ENCODE assay signal across 1 cellular context in the genomic region with DNA sequence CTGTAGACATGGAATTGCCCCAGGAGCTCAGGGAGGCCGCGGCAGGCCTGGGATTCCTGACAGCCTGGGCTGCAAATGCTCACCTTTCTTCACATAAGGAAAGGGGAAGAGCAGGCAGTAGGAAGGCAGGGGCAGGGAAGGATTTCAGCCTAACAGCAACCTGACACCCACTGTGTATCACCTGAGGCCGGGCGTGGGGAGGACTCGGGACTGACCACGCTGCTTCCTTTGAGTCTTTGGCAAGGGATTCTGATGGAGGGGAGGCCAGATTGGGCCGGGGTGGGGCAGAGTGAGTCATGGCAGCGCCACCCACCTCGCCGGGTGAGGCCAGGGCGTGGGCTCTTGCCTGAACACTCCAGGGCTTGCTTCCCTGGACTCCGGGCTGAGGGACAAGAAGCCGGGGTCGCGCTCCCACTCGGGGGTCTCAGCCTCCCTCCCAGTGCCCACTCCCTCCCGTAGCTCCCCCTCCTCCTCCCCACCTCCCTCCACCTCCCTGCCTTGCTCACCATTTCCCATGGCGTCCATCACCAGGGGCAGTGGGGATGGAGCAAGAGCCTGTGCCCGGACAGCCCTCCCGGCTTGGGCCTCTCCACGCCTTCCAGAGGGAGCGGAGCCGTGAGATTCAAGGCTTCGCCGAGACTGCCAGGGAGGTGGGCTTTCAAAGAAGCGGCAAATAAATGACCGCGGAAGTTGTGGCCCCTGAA.
TF ChIP-seq lines count a peak whose summit lies in the region.

No MANE protein-coding gene starts in this region.

TF ChIP-seq in HCT116, 20 proteins besides CTCF, POLR2A, EP300 and RAD21 (continued from another document):
- no peak for TF ChIP-seq CEBPB (IDR thresholded peaks at IDR 0.05; ENCODE audit: low read depth)
- peak; percentile 39; the same call in 1 of the 2 replicates for TF ChIP-seq EGR1 (IDR thresholded peaks at IDR 0.05; ENCODE audit: low read depth)
- TF ChIP-seq, protein P1, sequence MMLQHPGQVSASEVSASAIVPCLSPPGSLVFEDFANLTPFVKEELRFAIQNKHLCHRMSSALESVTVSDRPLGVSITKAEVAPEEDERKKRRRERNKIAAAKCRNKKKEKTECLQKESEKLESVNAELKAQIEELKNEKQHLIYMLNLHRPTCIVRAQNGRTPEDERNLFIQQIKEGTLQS (IDR thresholded peaks at IDR 0.05): no peak
- TF ChIP-seq SP1 (IDR thresholded peaks at IDR 0.05; ENCODE audit: low read depth): peak; percentile 44; the same call in 1 of the 2 replicates
- peak; percentile 57 for TF ChIP-seq FOSL1 (IDR thresholded peaks at IDR 0.05; ENCODE audit: low read depth)
- peak; percentile 46; the same call in 1 of the 2 replicates for TF ChIP-seq JUND (IDR thresholded peaks at IDR 0.05)
- TF ChIP-seq TCF7L2 (IDR thresholded peaks at IDR 0.05; ENCODE audit: borderline replicate concordance, extremely low read depth, insufficient read depth, insufficient read length): no peak
